Comparison of ENCODE assay signal across 15 cellular contexts in the genomic region with DNA sequence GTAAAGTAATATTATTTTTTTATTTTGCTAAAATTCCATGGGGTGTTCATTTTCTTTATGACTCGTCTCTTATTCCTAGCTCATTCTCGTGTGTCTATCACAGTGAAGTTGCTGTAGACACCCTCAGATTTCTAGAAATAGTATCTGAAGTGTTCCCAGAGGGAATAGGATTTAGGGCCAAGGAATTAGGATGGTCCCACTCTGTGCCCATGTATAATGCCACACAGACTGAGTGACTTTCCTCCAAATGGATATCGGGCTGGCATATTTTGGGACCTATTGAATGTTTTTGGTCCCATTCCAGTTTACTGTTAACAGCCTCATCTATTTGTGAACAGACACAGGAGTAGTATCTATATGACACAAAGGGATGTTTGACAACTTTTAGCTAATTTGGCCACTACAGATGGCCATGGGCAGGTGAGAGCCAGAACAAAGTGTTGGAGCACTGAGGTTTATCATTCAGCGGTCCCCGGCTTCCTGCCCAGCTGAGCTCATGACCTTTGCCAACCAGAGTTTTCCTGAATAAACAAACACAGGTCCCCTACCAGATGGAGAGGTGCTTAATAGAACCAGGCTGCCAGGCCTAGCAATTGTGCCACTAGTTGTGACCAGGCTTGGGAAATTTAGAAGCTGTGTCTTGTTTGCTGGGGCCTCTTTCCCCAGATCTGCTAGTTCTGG. TPM values are rescaled to one million over a fixed set of nuclear protein-coding genes. Genes with fewer than 3 reads are reported as not detected.
DNase-seq lines count a peak whose midpoint lies in the region; ATAC-seq and TF ChIP-seq lines count a peak whose summit lies in the region.
"Had no signal": no experiment of that assay in that cellular context is flagged by ENCODE, and none has a peak within 500 bp of the region (broad histone marks: within the 10 kb centered on the region; RNA-seq: fewer than 3 reads in every experiment).

No MANE protein-coding gene starts in this region.

- H3K4me3 ChIP-seq in thoracic aorta = no peak overlapping the region
- H3K4me3 ChIP-seq: ovary had no signal

- no peaks in the 10 kb centered on the region for H3K27me3 ChIP-seq in thoracic aorta (replicated peaks; ENCODE audit: insufficient read depth)
- H3K27me3 ChIP-seq: ovary had no signal

- H3K27ac ChIP-seq in thoracic aorta = peak overlapping the region; percentile 90 to 97
- H3K27ac ChIP-seq: ovary, WERI-Rb-1 had no signal

- H3K9me3 ChIP-seq in thoracic aorta = no peaks in the 10 kb centered on the region
- H3K9me3 ChIP-seq: ovary had no signal

- DNase-seq in DMS53 (lab: John Stamatoyannopoulos, UW) (peak; percentile 47), DMS53 treated with DMSO at 0.1 percent for 48 hours (lab: John Stamatoyannopoulos, UW; ENCODE audit: unreplicated experiment) (no peak), cerebellar nuclear complex (lab: John Stamatoyannopoulos, UW) (peak; percentile 72 to 85), left lobe of liver (ENCODE audit: low spot score) (no peak), thoracic aorta (ENCODE audit: low spot score) (no peak), NOMO-1 treated with DMSO at 0.1 percent for 48 hours (lab: John Stamatoyannopoulos, UW; ENCODE audit: unreplicated experiment) (no peak), NCI-H1417 treated with DMSO at 0.1 percent for 48 hours (lab: John Stamatoyannopoulos, UW) (no peak), NCI-H2081 treated with DMSO at 0.1 percent for 48 hours (lab: John Stamatoyannopoulos, UW) (no peak)
- DNase-seq: activated naive CD4-positive, alpha-beta T cell treated with Interleukin-2 at 50 U/mL for 16 hours; CD4-positive, CD25-positive, alpha-beta regulatory T cell; EL; NCI-H1105; ovary; WERI-Rb-1 had no signal

- H3K4me1 ChIP-seq in thoracic aorta (ENCODE audit: control insufficient read depth in 1 of 2, low read depth in 2 of 2) = peaks cover 55 to 100% of the 10 kb centered on the region in 2 donors

- no peak for TF ChIP-seq CTCF in thoracic aorta (IDR thresholded peaks at IDR 0.05)

- H3K36me3 ChIP-seq in thoracic aorta = no peaks in the 10 kb centered on the region
- H3K36me3 ChIP-seq: ovary had no signal

- ATAC-seq in left lobe of liver = peak; percentile 39
- no peak for ATAC-seq in thoracic aorta (ENCODE audit: insufficient number of reproducible peaks, low FRiP score, low read depth)
- ATAC-seq: Panc1 had no signal

RNA-seq across cellular contexts. Expression of gene MAP1B, which starts 46.9 kb away (rescaled TPM):
- total RNA-seq in left lobe of liver (3.4 TPM), thoracic aorta (1,000 to 10,000 TPM in 1 of 2 donors, 100 to 1,000 TPM in 1; 616 to 1,045 TPM)

Comparison
In these comparisons a context has a peak if more than half of its experiments do, and no peak if none do; other contexts are left out.
1. DNase-seq: peak in DMS53 (single experiment) and cerebellar nuclear complex (2 of 2); none in DMS53 treated with DMSO at 0.1 percent for 48 hours (single experiment), left lobe of liver (single experiment), thoracic aorta (single experiment), NOMO-1 treated with DMSO at 0.1 percent for 48 hours (single experiment), NCI-H1417 treated with DMSO at 0.1 percent for 48 hours (single experiment) and NCI-H2081 treated with DMSO at 0.1 percent for 48 hours (single experiment).
2. RNA of gene MAP1B, which starts 46.9 kb away (total RNA-seq): 616 to 1,045 TPM in thoracic aorta; 3.4 TPM in left lobe of liver (single experiment); every median in the first group is over 100 times any median in the second.